Comparison of ENCODE assay signal across 8 cellular contexts in genomic region chr1:234597894-234598293, GRCh38. TPM values are rescaled to one million over a fixed set of nuclear protein-coding genes. Genes with fewer than 3 reads are reported as not detected.
DNase-seq lines count a peak whose midpoint lies in the region; ATAC-seq and TF ChIP-seq lines count a peak whose summit lies in the region.

No MANE protein-coding gene starts in this region.

- in situ Hi-C loops in Caki2 (cut with HindIII; ENCODE audit: low pct_unique_long_range_greater_than_20kb, low sequenced_read_pairs) (no loop called here), astrocyte of the cerebellum (cut with HindIII; ENCODE audit: low sequenced_read_pairs) (no loop called here)

- H3K27me3 ChIP-seq in lower lobe of right lung (ENCODE audit: low read depth) (no peaks in the 10 kb centered on the region), thoracic aorta (replicated peaks; ENCODE audit: insufficient read depth) (no peaks in the 10 kb centered on the region)

- no peak for ATAC-seq in lower lobe of right lung
- ATAC-seq in thoracic aorta (ENCODE audit: insufficient number of reproducible peaks, low FRiP score, low read depth), result no peak
- ATAC-seq in HG03439 (IDR thresholded peaks at IDR 0.05; ENCODE audit: unreplicated experiment), result no peak
- ATAC-seq in sciatic nerve, result no peak

- H3K4me3 ChIP-seq in astrocyte of the cerebellum (ENCODE audit: low read depth, low read length) (no peak overlapping the region), lower lobe of right lung (no peak overlapping the region), thoracic aorta (no peak overlapping the region)

- no peak overlapping the region for H3K27ac ChIP-seq in lower lobe of right lung
- H3K27ac ChIP-seq in thoracic aorta, result peak overlapping the region; percentile 34 to 94

- H3K36me3 ChIP-seq in lower lobe of right lung (no peaks in the 10 kb centered on the region), thoracic aorta (no peaks in the 10 kb centered on the region)

- DNase-seq in Caki2 (ENCODE audit: low read depth), result peak; percentile 45
- peak; percentile 51 for DNase-seq in HT1080 (ENCODE audit: low read depth)
- DNase-seq in SKM-1 treated with dmso at 0.1 percent for 144 hours (lab: John Stamatoyannopoulos, UW; ENCODE audit: unreplicated experiment), result peak; percentile 71
- no peak for DNase-seq in astrocyte of the cerebellum (ENCODE audit: low read depth)
- DNase-seq in lower lobe of right lung, result no peak
- DNase-seq in thoracic aorta (ENCODE audit: low spot score), result no peak
- DNase-seq in sciatic nerve (ENCODE audit: low spot score), result no peak

- intact Hi-C loops in lower lobe of right lung (cut with DNase I) (no loop called here), sciatic nerve (cut with DNase I) (loop anchor here (10.0 kb wide), 1 partner anchor 377 kb away; no protein-coding TSS in a partner anchor)

- H3K9me3 ChIP-seq in lower lobe of right lung (no peaks in the 10 kb centered on the region), thoracic aorta (no peaks in the 10 kb centered on the region)

- TF ChIP-seq CTCF in astrocyte of the cerebellum (IDR thresholded peaks at IDR 0.05; ENCODE audit: low read depth, low read length, missing control alignments) (peak; percentile 60), lower lobe of right lung (IDR thresholded peaks at IDR 0.05) (peak; percentile 70), thoracic aorta (IDR thresholded peaks at IDR 0.05) (peak; percentile 32)

- H3K4me1 ChIP-seq in lower lobe of right lung (peaks cover 44% of the 10 kb centered on the region), thoracic aorta (ENCODE audit: control insufficient read depth in 1 of 2, low read depth in 2 of 2) (peaks cover 30 to 43% of the 10 kb centered on the region in 2 donors)

RNA-seq across cellular contexts. Expression of gene IRF2BP2, which starts 12.1 kb away (rescaled TPM):
- 40.0 and 43.2 TPM in 2 replicates for total RNA-seq in Caki2 (2014; rRNA removed; shearing (Covaris generic); ENCODE audit: low replicate concordance)
- total RNA-seq in HT1080 (2014; rRNA removed; shearing (Covaris generic)), result 47.8 and 69.6 TPM in 2 replicates
- polyA plus RNA-seq in HT1080 (2015; cell fraction: cytosol; rRNA removed), result 68.2 and 68.8 TPM in 2 replicates
- polyA plus RNA-seq in HT1080 (2015; cell fraction: nucleus; rRNA removed), result 90.5 and 110 TPM in 2 replicates
- total RNA-seq in lower lobe of right lung (154 TPM), thoracic aorta (100 to 1,000 TPM; 114 to 175 TPM), sciatic nerve (142 TPM)

Comparison
In these comparisons a context has a peak if more than half of its experiments do, and no peak if none do; other contexts are left out.
1. DNase-seq: peak in Caki2 (single experiment), HT1080 (single experiment) and SKM-1 treated with dmso at 0.1 percent for 144 hours (single experiment); none in astrocyte of the cerebellum (single experiment), lower lobe of right lung (single experiment), thoracic aorta (single experiment) and sciatic nerve (single experiment).
2. Peak in every context shown above with its lines, with median percentiles within 50 percentile points of each other: CTCF ChIP-seq.